Comparison of ENCODE assay signal across 11 cellular contexts in the genomic region with DNA sequence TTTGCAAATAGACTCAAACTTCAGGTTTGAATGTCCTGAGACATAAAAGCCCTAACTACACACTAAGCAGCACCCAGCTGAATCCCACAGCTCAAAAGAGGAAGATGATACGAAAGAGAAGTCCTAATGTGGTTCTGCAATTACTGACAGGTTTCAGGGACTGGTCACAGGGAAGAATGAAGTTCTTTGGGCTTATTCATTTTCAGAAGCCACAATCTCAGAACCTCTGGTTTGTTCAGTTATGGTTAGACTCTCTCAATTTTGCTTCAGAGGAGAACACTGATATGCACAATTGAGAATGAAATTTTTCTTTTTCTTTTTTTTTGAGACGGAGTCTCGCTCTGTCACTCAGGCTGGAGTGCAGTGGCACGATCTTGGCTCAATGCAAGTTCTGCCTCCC.
DNase-seq lines count a peak whose midpoint lies in the region; ATAC-seq and TF ChIP-seq lines count a peak whose summit lies in the region.
"Had no signal": no experiment of that assay in that cellular context is flagged by ENCODE, and none has a peak within 500 bp of the region (broad histone marks: within the 10 kb centered on the region; RNA-seq: fewer than 3 reads in every experiment).

No MANE protein-coding gene starts in this region.

- POLR2A ChIA-PET in activated B cell treated with CpG ODN at 0.5 μM for 24 hours (lab: Charles Lee): no interaction called here

- ATAC-seq in GM18907 (IDR thresholded peaks at IDR 0.05; ENCODE audit: unreplicated experiment) (peak; percentile 99), GM21619 (IDR thresholded peaks at IDR 0.05; ENCODE audit: unreplicated experiment) (peak; percentile 95), HG03175 (IDR thresholded peaks at IDR 0.05; ENCODE audit: unreplicated experiment) (peak; percentile 87), activated B cell treated with CpG ODN at 0.5 μM for 24 hours (ENCODE audit: low read depth) (peak; percentile 49)

- no peaks in the 10 kb centered on the region for H3K27me3 Mint-ChIP-seq in activated B cell treated with CpG ODN at 0.5 μM for 24 hours
- H3K27me3 Mint-ChIP-seq: naive B cell had no signal

- TF ChIP-seq CTCF in activated B cell treated with CpG ODN at 0.5 μM for 24 hours (IDR thresholded peaks at IDR 0.05): no peak

- no peaks in the 10 kb centered on the region for H3K36me3 Mint-ChIP-seq in activated B cell treated with CpG ODN at 0.5 μM for 24 hours (ENCODE audit: low read depth)
- H3K36me3 Mint-ChIP-seq: naive B cell had no signal

- intact Hi-C loops in activated B cell treated with CpG ODN at 0.5 μM for 24 hours (cut with micrococcal nuclease): no loop called here

- H3K4me1 Mint-ChIP-seq in activated B cell treated with CpG ODN at 0.5 μM for 24 hours: peaks cover 5% of the 10 kb centered on the region

- DNase-seq in activated B cell treated with CpG ODN at 0.5 μM for 24 hours (no peak), NCI-H446 treated with DMSO at 0.1 percent for 48 hours (lab: John Stamatoyannopoulos, UW) (no peak), amygdala (lab: John Stamatoyannopoulos, UW) (no peak), mesenteric fat pad (ENCODE audit: low spot score) (no peak), midbrain (lab: John Stamatoyannopoulos, UW) (no peak)
- DNase-seq: DMS79 treated with DMSO at 0.1 percent for 48 hours, HFFc6, naive B cell had no signal

- CTCF ChIA-PET in activated B cell treated with CpG ODN at 0.5 μM for 24 hours (lab: Charles Lee): no interaction called here

- H3K4me3 Mint-ChIP-seq in activated B cell treated with CpG ODN at 0.5 μM for 24 hours: no peak overlapping the region
- H3K4me3 Mint-ChIP-seq: HFFc6, naive B cell had no signal

- H3K27ac Mint-ChIP-seq in activated B cell treated with CpG ODN at 0.5 μM for 24 hours: no peak overlapping the region
- H3K27ac Mint-ChIP-seq: HFFc6 had no signal

- H3K9me3 Mint-ChIP-seq in activated B cell treated with CpG ODN at 0.5 μM for 24 hours: no peaks in the 10 kb centered on the region
- H3K9me3 Mint-ChIP-seq: HFFc6 had no signal

Comparison
In these comparisons a context has a peak if more than half of its experiments do, and no peak if none do; other contexts are left out.
1. ATAC-seq: peak in every context shown above with its lines; median percentile 99 in GM18907; 95 in GM21619; 87 in HG03175; 49 in activated B cell treated with CpG ODN at 0.5 μM for 24 hours.